Comparison of ENCODE assay signal across 1 cellular context in the genomic region with DNA sequence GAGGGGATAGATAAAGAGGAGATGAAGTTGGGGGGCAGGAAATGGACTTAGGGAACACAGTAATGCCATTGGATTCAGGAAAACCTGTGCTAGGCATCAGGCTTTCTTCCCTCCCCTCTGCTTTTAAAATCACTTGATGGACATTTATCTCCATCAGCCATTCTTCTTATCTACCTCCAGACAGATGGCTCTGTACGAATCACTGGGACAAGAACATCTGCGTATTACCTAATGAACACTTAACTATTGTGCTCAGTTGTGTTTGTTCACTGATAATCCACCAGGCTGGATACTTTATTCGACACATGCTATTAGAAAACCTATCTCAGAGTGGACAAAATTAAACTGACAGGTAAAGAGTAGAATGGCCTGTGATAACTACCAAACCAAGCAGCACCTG.
TF ChIP-seq lines count a peak whose summit lies in the region.

No MANE protein-coding gene starts in this region.

TF ChIP-seq in SK-N-SH treated with all-trans-retinoic acid at 6 μM for 48 hours, 23 proteins besides CTCF, POLR2A, EP300 and RAD21 (continued from another document):
- TF ChIP-seq RARB (CRISPR knock-in tag; IDR thresholded peaks at IDR 0.05) (no peak), OSR1 (CRISPR knock-in tag; IDR thresholded peaks at IDR 0.05) (no peak), TOX (CRISPR knock-in tag; IDR thresholded peaks at IDR 0.05; ENCODE audit: borderline replicate concordance) (no peak), TCF4 (CRISPR knock-in tag; IDR thresholded peaks at IDR 0.05; ENCODE audit: borderline replicate concordance) (peak; percentile 74; the same call in 1 of the 2 replicates), ZNF8 (CRISPR knock-in tag; IDR thresholded peaks at IDR 0.05) (no peak), ARNTL (CRISPR knock-in tag; IDR thresholded peaks at IDR 0.05; ENCODE audit: borderline replicate concordance, low read depth) (no peak), BACH2 (CRISPR knock-in tag; IDR thresholded peaks at IDR 0.05; ENCODE audit: borderline replicate concordance) (no peak), CSDC2 (CRISPR knock-in tag; IDR thresholded peaks at IDR 0.05) (no peak)
- TF ChIP-seq, protein P1, sequence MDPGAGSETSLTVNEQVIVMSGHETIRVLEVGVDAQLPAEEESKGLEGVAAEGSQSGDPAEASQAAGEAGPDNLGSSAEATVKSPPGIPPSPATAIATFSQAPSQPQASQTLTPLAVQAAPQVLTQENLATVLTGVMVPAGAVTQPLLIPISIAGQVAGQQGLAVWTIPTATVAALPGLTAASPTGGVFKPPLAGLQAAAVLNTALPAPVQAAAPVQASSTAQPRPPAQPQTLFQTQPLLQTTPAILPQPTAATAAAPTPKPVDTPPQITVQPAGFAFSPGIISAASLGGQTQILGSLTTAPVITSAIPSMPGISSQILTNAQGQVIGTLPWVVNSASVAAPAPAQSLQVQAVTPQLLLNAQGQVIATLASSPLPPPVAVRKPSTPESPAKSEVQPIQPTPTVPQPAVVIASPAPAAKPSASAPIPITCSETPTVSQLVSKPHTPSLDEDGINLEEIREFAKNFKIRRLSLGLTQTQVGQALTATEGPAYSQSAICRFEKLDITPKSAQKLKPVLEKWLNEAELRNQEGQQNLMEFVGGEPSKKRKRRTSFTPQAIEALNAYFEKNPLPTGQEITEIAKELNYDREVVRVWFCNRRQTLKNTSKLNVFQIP (CRISPR knock-in tag; IDR thresholded peaks at IDR 0.05; ENCODE audit: borderline replicate concordance, low read depth): no peak
- TF ChIP-seq, protein P2, sequence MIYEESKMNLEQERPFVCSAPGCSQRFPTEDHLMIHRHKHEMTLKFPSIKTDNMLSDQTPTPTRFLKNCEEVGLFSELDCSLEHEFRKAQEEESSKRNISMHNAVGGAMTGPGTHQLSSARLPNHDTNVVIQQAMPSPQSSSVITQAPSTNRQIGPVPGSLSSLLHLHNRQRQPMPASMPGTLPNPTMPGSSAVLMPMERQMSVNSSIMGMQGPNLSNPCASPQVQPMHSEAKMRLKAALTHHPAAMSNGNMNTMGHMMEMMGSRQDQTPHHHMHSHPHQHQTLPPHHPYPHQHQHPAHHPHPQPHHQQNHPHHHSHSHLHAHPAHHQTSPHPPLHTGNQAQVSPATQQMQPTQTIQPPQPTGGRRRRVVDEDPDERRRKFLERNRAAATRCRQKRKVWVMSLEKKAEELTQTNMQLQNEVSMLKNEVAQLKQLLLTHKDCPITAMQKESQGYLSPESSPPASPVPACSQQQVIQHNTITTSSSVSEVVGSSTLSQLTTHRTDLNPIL (CRISPR knock-in tag; IDR thresholded peaks at IDR 0.05; ENCODE audit: low read depth): no peak
TF ChIP-seq in SK-N-SH treated with all-trans-retinoic acid at 6 μM for 48 hours: peak in this region for 2.
